In the genomic region with DNA sequence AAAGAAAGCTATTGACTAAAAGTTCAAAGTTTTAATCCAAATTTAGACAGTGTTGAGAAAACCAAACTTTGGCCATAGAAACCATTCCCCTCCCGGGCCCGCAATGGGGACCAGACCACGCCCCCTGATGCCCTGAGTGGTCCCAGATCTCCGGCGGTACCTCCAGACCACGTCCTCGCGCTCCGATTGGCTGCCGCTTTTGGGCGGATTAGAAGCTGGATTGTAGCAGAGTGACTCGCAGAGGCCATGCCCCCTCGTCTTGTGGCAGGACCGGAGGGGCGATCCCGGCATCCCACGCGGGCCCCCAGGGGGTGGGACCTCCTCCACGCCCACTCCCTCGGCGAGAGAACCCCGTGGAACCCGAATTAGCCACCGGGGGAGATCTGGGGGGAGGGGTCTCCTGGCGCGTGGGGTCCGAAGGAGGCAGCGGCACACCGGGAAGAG, we compare ENCODE assay signal across 8 cellular contexts.
DNase-seq lines count a peak whose midpoint lies in the region; ATAC-seq and TF ChIP-seq lines count a peak whose summit lies in the region.

No MANE protein-coding gene starts in this region.

- no peak for TF ChIP-seq CTCF in choroid plexus epithelial cell (conservative IDR thresholded peaks at IDR 0.05; ENCODE audit: low read depth, low read length)

- H3K4me3 ChIP-seq in choroid plexus epithelial cell (ENCODE audit: low read depth, low read length), result peak overlapping the region; percentile 74

- ATAC-seq in GM21367 (IDR thresholded peaks at IDR 0.05; ENCODE audit: unreplicated experiment) (peak; percentile 60), HG03039 (IDR thresholded peaks at IDR 0.05; ENCODE audit: unreplicated experiment) (no peak)

- DNase-seq in AML-193 (lab: John Stamatoyannopoulos, UW), result peak; percentile 67 to 73
- peak; percentile 92 for DNase-seq in NCI-H2171 treated with DMSO at 0.1 percent for 48 hours (lab: John Stamatoyannopoulos, UW)
- peak; percentile 63 to 65 for DNase-seq in activated CD4-positive, alpha-beta T cell treated with anti-CD3 and anti-CD28 coated beads for 4 hours
- peak; percentile 93 for DNase-seq in choroid plexus epithelial cell (ENCODE audit: low read depth)
- DNase-seq in stimulated activated CD4-positive, alpha-beta T cell treated with anti-CD3 and anti-CD28 coated beads, Interleukin-2, amount 100 ng/mL, for 24 hours, result peak; percentile 79 to 82

- peak overlapping the region; percentile 90 for H3K27ac ChIP-seq in layer of hippocampus (ENCODE audit: low read depth, low read length)

- H3K27me3 ChIP-seq in layer of hippocampus (ENCODE audit: control insufficient read depth, insufficient read depth, low read length), result no peaks in the 10 kb centered on the region
